Comparison of ENCODE assay signal across 5 cellular contexts in the genomic region with DNA sequence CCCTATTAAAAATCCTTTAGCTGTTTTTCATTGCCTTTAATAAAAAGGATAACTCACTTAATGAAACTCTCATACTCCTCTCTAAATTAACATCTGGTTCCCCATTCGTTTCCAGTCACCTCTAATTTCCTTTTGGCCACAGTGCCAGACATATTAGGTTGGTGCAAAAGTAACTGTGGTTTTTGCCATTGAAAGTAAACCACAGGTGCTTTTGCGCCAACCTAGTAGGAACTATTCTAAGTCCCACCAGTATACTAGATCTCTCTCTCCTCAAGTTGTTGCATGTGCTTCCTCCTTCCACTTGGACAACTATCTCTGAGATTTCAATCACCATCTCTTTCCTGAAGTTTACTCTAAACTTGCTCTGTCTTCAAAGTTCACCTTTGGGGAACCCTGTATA.
"Had no signal": no experiment of that assay in that cellular context is flagged by ENCODE, and none has a peak within 500 bp of the region (broad histone marks: within the 10 kb centered on the region; RNA-seq: fewer than 3 reads in every experiment).

No MANE protein-coding gene starts in this region.

- H3K4me3 ChIP-seq: K562 had no signal

- ATAC-seq: HepG2, K562 had no signal

- DNase-seq: IMR-90, KBM-7 had no signal

- H3K27ac ChIP-seq: HL-60 had no signal
